ENCODE assay signal across 9 cellular contexts in genomic region chr16:22813223-22813945, GRCh38. TPM values are rescaled to one million over a fixed set of nuclear protein-coding genes. Genes with fewer than 3 reads are reported as not detected.
DNase-seq lines count a peak whose midpoint lies in the region; ATAC-seq and TF ChIP-seq lines count a peak whose summit lies in the region.
"Had no signal": no experiment of that assay in that cellular context is flagged by ENCODE, and none has a peak within 500 bp of the region (broad histone marks: within the 10 kb centered on the region; RNA-seq: fewer than 3 reads in every experiment).

No MANE protein-coding gene starts in this region.

- H3K4me3 Mint-ChIP-seq in MCF 10A (ENCODE audit: unreplicated experiment) = peak overlapping the region; percentile 70

- CTCF ChIA-PET in MCF 10A (lab: Yijun Ruan, JAX) = interaction anchor here (0.6 to 0.7 kb wide), 2 partner anchors 87 to 140 kb away, joined by 3 read pairs; no protein-coding TSS in a partner anchor

- no peaks in the 10 kb centered on the region for H3K36me3 Mint-ChIP-seq in MCF 10A (ENCODE audit: insufficient read depth, unreplicated experiment)

- peak; percentile 63 for ATAC-seq in left colon
- no peak for ATAC-seq in GM21390 (IDR thresholded peaks at IDR 0.05; ENCODE audit: unreplicated experiment)
- no peak for ATAC-seq in omental fat pad (ENCODE audit: low FRiP score)

- in situ Hi-C loops in Caki2 (cut with HindIII; ENCODE audit: low pct_unique_long_range_greater_than_20kb, low sequenced_read_pairs) = no loop called here

- H3K27ac Mint-ChIP-seq in MCF 10A (ENCODE audit: low read depth, unreplicated experiment) = no peak overlapping the region

- POLR2A ChIA-PET in MCF 10A (lab: Yijun Ruan, JAX) = no interaction called here

- H3K9me3 Mint-ChIP-seq in MCF 10A (ENCODE audit: unreplicated experiment) = no peaks in the 10 kb centered on the region

- H3K4me1 Mint-ChIP-seq in MCF 10A (ENCODE audit: insufficient read depth, unreplicated experiment) = peaks cover 9% of the 10 kb centered on the region

- peaks cover 11% of the 10 kb centered on the region for H3K27me3 Mint-ChIP-seq in MCF 10A (ENCODE audit: insufficient read depth, unreplicated experiment)

- no TSS peak for BruUV-seq in MCF 10A (replicated peaks; lab: Mats Ljungman, UMichigan)

- DNase-seq in Caki2 (ENCODE audit: low read depth) = peak; percentile 11
- DNase-seq in M059J (ENCODE audit: low read depth) = peak; percentile 29
- DNase-seq in MCF 10A (ENCODE audit: unreplicated experiment) = peak; percentile 45
- peak; percentile 30 to 62 for DNase-seq in left colon
- DNase-seq in stimulated activated CD4-positive, alpha-beta T cell treated with anti-CD3 and anti-CD28 coated beads, TNF-alpha, amount 100 ng/mL, for 24 hours (ENCODE audit: low read depth in 3 of 3) = peak in 2 of 3 experiments; percentile 2 to 33
- DNase-seq in NCI-H345 (lab: John Stamatoyannopoulos, UW) = no peak
- no peak for DNase-seq in omental fat pad (ENCODE audit: low spot score)

- peak; percentile 64 for TF ChIP-seq CTCF in MCF 10A (IDR thresholded peaks at IDR 0.05; ENCODE audit: unreplicated experiment)
- peak in 1 of 3 donors; percentile 9 for TF ChIP-seq CTCF in omental fat pad (IDR thresholded peaks at IDR 0.05)

- intact Hi-C loops in MCF 10A (cut with micrococcal nuclease) (no loop called here), left colon (cut with DNase I, micrococcal nuclease) (no loop called here)

RNA-seq across cellular contexts. Expression of gene HS3ST2, which starts 0.6 kb away (rescaled TPM):
- 0.41 and 1.2 TPM in 2 replicates for total RNA-seq in Caki2 (2014; rRNA removed; shearing (Covaris generic); ENCODE audit: low replicate concordance)
- total RNA-seq in M059J (2014; rRNA removed; shearing (Covaris generic)) = not detected in 2 replicates
- total RNA-seq in MCF 10A (2022) (0.14 and 0.17 TPM in 2 replicates), left colon (under 1 TPM; 0.24 to 0.28 TPM), omental fat pad (1 to 10 TPM; 1.7 to 3.6 (median 2.5) TPM)
- total RNA-seq: mononuclear cell had no signal

Comparison
In these comparisons a context has a peak if more than half of its experiments do, and no peak if none do; other contexts are left out.
1. DNase-seq: peak in Caki2 (single experiment), M059J (single experiment), MCF 10A (single experiment), left colon (2 of 2) and stimulated activated CD4-positive, alpha-beta T cell treated with anti-CD3 and anti-CD28 coated beads, TNF-alpha, amount 100 ng/mL, for 24 hours (2 of 3); none in NCI-H345 (single experiment) and omental fat pad (single experiment).